ENCODE assay signal across 31 cellular contexts in the genomic region with DNA sequence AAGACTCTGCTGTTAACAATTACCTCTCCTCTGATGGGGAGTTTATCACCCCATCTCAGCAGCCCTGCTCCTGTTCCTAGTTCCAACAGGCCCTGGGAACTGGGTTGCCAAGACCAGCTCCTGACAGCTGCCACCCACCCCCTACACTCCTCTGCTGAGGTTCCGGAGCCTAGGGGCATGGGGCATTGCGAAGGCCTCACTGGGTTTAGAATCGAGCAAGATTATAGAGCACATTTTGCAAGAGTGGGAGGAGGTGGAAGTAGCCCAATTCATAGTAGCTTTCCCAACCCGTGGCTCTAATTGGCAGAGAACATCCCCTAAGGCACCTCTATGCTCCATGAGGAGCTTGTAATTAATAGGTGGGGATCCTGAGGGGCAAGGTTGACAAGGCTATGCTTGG. TPM values are rescaled to one million over a fixed set of nuclear protein-coding genes. Genes with fewer than 3 reads are reported as not detected.
DNase-seq lines count a peak whose midpoint lies in the region; ATAC-seq, FAIRE-seq and TF ChIP-seq lines count a peak whose summit lies in the region.
"Had no signal": no experiment of that assay in that cellular context is flagged by ENCODE, and none has a peak within 500 bp of the region (broad histone marks: within the 10 kb centered on the region; RNA-seq: fewer than 3 reads in every experiment).

No MANE protein-coding gene starts in this region.

- H2AFZ ChIP-seq in IMR-90 (replicated peaks; ENCODE audit: low read length, poor library complexity): no peak overlapping the region
- H2AFZ ChIP-seq in astrocyte (ENCODE audit: low read depth, low read length): no peak overlapping the region

- H2BK20ac ChIP-seq in IMR-90 (ENCODE audit: low read depth, low read length): peak overlapping the region; percentile 92; the same call in 1 of the 2 replicates

- peaks cover 37% of the 10 kb centered on the region for H3K9me1 ChIP-seq in IMR-90 (ENCODE audit: insufficient read depth, low read length)

- H3K36me3 Mint-ChIP-seq in activated T-cell treated with anti-CD3 and anti-CD28 coated beads, Interleukin-2, amount 50 U/mL, for 24 hours (ENCODE audit: low read depth): no peaks in the 10 kb centered on the region
- no peaks in the 10 kb centered on the region for H3K36me3 Mint-ChIP-seq in astrocyte (ENCODE audit: low read depth, unreplicated experiment)
- H3K36me3 Mint-ChIP-seq: WTC11 had no signal

- peak overlapping the region; percentile 55 for H4K91ac ChIP-seq in IMR-90 (ENCODE audit: insufficient read depth, low read depth, low read length)

- no peak for ATAC-seq in IMR-90 (ENCODE audit: low read depth)
- no peak for ATAC-seq in GM18907 (IDR thresholded peaks at IDR 0.05; ENCODE audit: unreplicated experiment)
- ATAC-seq: body of pancreas; left lung; Right ventricle myocardium inferior; stimulated activated naive CD8-positive, alpha-beta T cell treated with anti-CD3 and anti-CD28 coated beads, Interleukin-15, amount 100 ng/mL, for 72 hours; WTC11 had no signal

- H2AK9ac ChIP-seq in IMR-90 (replicated peaks; ENCODE audit: low read depth, low read length, poor library complexity): peak overlapping the region; percentile 6

- H3K9me3 ChIP-seq in IMR-90 (ENCODE audit: control insufficient read depth, insufficient read depth, low read length) (no peaks in the 10 kb centered on the region), astrocyte (ENCODE audit: insufficient read depth, low read depth, low read length) (no peaks in the 10 kb centered on the region), sigmoid colon (no peaks in the 10 kb centered on the region), tibial nerve (peaks cover 0 to 19% (median 0%) of the 10 kb centered on the region in 4 donors)
- H3K9me3 ChIP-seq: body of pancreas, Caco-2, neutrophil, tibial artery had no signal

- no peak overlapping the region for H3K27ac Mint-ChIP-seq in activated T-cell treated with anti-CD3 and anti-CD28 coated beads, Interleukin-2, amount 50 U/mL, for 24 hours
- H3K27ac Mint-ChIP-seq in astrocyte (ENCODE audit: unreplicated experiment): no peak overlapping the region
- H3K27ac Mint-ChIP-seq: stimulated activated naive CD8-positive, alpha-beta T cell treated with anti-CD3 and anti-CD28 coated beads, Interleukin-15, amount 100 ng/mL, for 72 hours; WTC11 had no signal

- DNase-seq in activated T-cell treated with anti-CD3 and anti-CD28 coated beads, Interleukin-2, amount 50 U/mL, for 24 hours: peak; percentile 26
- DNase-seq in activated T-cell treated with anti-CD3 and anti-CD28 coated beads, Interleukin-2, amount 50 U/mL, for 48 hours: no peak
- DNase-seq in IMR-90 (no peak), astrocyte (ENCODE audit: low read depth) (no peak), sigmoid colon (peak; percentile 25), NCI-H1694 (lab: John Stamatoyannopoulos, UW) (no peak), tibial nerve (ENCODE audit: low spot score in 2 of 2) (no peak)
- DNase-seq: ACHN; body of pancreas; DMS79; GDM1; H7; KG1; left lung; MM.1S; NCI-H1417 treated with DMSO at 0.1 percent for 48 hours; NCI-H2107; NCI-H446; NCI-H82; stimulated activated naive CD8-positive, alpha-beta T cell treated with anti-CD3 and anti-CD28 coated beads, Interleukin-15, amount 100 ng/mL, for 72 hours; T1000 had no signal

- no peak for FAIRE-seq in astrocyte (lab: Jason Lieb, UNC)

- H3K4me1 Mint-ChIP-seq in activated T-cell treated with anti-CD3 and anti-CD28 coated beads, Interleukin-2, amount 50 U/mL, for 24 hours (ENCODE audit: low read depth): peaks cover 24% of the 10 kb centered on the region
- peaks cover 4% of the 10 kb centered on the region for H3K4me1 Mint-ChIP-seq in astrocyte (ENCODE audit: low read depth, unreplicated experiment)
- H3K4me1 Mint-ChIP-seq: WTC11 had no signal

- no peak overlapping the region for H3K4me3 Mint-ChIP-seq in activated T-cell treated with anti-CD3 and anti-CD28 coated beads, Interleukin-2, amount 50 U/mL, for 24 hours
- H3K4me3 Mint-ChIP-seq in astrocyte (ENCODE audit: unreplicated experiment): no peak overlapping the region
- H3K4me3 Mint-ChIP-seq: activated T-helper 17 cell treated with anti-CD3 and anti-CD28 coated beads, Interleukin-2, amount 50 U/mL, for 72 hours; stimulated activated naive CD8-positive, alpha-beta T cell treated with anti-CD3 and anti-CD28 coated beads, Interleukin-15, amount 100 ng/mL, for 72 hours; WTC11 had no signal

- no peak for TF ChIP-seq CTCF in IMR-90 (conservative IDR thresholded peaks at IDR 0.05; ENCODE audit: low read depth, low read length)
- no peak for TF ChIP-seq CTCF in astrocyte (IDR thresholded peaks at IDR 0.05; ENCODE audit: insufficient read depth, low read depth, low read length)
- no peak for TF ChIP-seq CTCF in sigmoid colon (IDR thresholded peaks at IDR 0.05)
- TF ChIP-seq CTCF in tibial nerve (IDR thresholded peaks at IDR 0.05): no peak

- CTCF ChIA-PET in IMR-90 (lab: Yijun Ruan, JAX): no interaction called here

- no peak overlapping the region for H3K9ac ChIP-seq in IMR-90 (ENCODE audit: low read depth, low read length)
- H3K9ac ChIP-seq in astrocyte (ENCODE audit: low read length): peak overlapping the region; percentile 56
- H3K9ac ChIP-seq: BLaER1 had no signal

- H2AK5ac ChIP-seq in IMR-90 (ENCODE audit: low read depth, low read length): peak overlapping the region; percentile 94

- peak overlapping the region in 1 of 2 experiments; percentile 81; a peak in 1 of 4 replicates for H4K8ac ChIP-seq in IMR-90 (ENCODE audit: low read depth in 2 of 2, low read length in 2 of 2)

- no CpG with 5 or more reads among the region's 4 CpGs for WGBS in IMR-90 (ENCODE audit: extremely low coverage in 2 of 2, insufficient read length in 1 of 2), 2 experiments
- WGBS in sigmoid colon, 2 donors: 88 to 90% methylated on average over 4 of the region's 4 CpGs
- 82 to 94% methylated on average over 3 to 4 of the region's 4 CpGs for WGBS in tibial nerve, 2 donors

- H3K4me2 ChIP-seq in IMR-90 (ENCODE audit: low read depth, low read length): no peak overlapping the region
- peak overlapping the region; percentile 60 for H3K4me2 ChIP-seq in astrocyte (ENCODE audit: low read length)
- H3K4me2 ChIP-seq: BLaER1 had no signal

- peak overlapping the region; percentile 87 for H3K23ac ChIP-seq in IMR-90 (ENCODE audit: low read depth, low read length)

- H3K4me3 ChIP-seq in IMR-90 (ENCODE audit: insufficient read depth, low read depth, low read length) (no peak overlapping the region), astrocyte (ENCODE audit: insufficient read depth, low read depth, low read length) (no peak overlapping the region), sigmoid colon (no peak overlapping the region), tibial nerve (no peak overlapping the region)
- H3K4me3 ChIP-seq: BLaER1, body of pancreas, left lung, tibial artery had no signal

- dilution Hi-C loops in IMR-90 (cut with HindIII; ENCODE audit: low sequenced_read_pairs, unreplicated experiment): no loop called here

- in situ Hi-C loops in IMR-90 (cut with MboI; ENCODE audit: low sequenced_read_pairs): no loop called here

- H4K20me1 ChIP-seq in IMR-90 (ENCODE audit: insufficient read depth, low read length): no peaks in the 10 kb centered on the region
- no peaks in the 10 kb centered on the region for H4K20me1 ChIP-seq in astrocyte (ENCODE audit: insufficient read depth, low read length)
- H4K20me1 ChIP-seq: BLaER1 had no signal

- POLR2A ChIA-PET in IMR-90 (lab: Charles Lee; ENCODE audit: unreplicated experiment): no interaction called here

- TF ChIP-seq RAD21 in IMR-90 (IDR thresholded peaks at IDR 0.05; ENCODE audit: low read length): no peak

- peak overlapping the region; percentile 75; the same call in 1 of the 2 replicates for H4K5ac ChIP-seq in IMR-90 (ENCODE audit: low read depth, low read length)

- H3K4ac ChIP-seq in IMR-90 (ENCODE audit: low read depth, low read length): peak overlapping the region; percentile 91

- peaks cover 16 to 69% of the 10 kb centered on the region in 2 experiments; a peak in 3 of 4 replicates for H3K79me1 ChIP-seq in IMR-90 (ENCODE audit: low read depth in 1 of 2, low read length in 2 of 2)

- peak overlapping the region; percentile 74; the same call in 1 of the 2 replicates for H3K18ac ChIP-seq in IMR-90 (ENCODE audit: low read depth, low read length)

- TF ChIP-seq POLR2A in IMR-90 (IDR thresholded peaks at IDR 0.05; ENCODE audit: low read depth, low read length) (no peak), sigmoid colon (IDR thresholded peaks at IDR 0.05) (no peak), tibial nerve (IDR thresholded peaks at IDR 0.05) (no peak)

- H3K27me3 Mint-ChIP-seq in activated T-cell treated with anti-CD3 and anti-CD28 coated beads, Interleukin-2, amount 50 U/mL, for 24 hours: no peaks in the 10 kb centered on the region
- H3K27me3 Mint-ChIP-seq in astrocyte (ENCODE audit: low read depth, unreplicated experiment): peaks cover 10% of the 10 kb centered on the region
- H3K27me3 Mint-ChIP-seq: activated T-helper 17 cell treated with anti-CD3 and anti-CD28 coated beads, Interleukin-2, amount 50 U/mL, for 72 hours; stimulated activated naive CD8-positive, alpha-beta T cell treated with anti-CD3 and anti-CD28 coated beads, Interleukin-15, amount 100 ng/mL, for 72 hours had no signal

- H2BK5ac ChIP-seq in IMR-90 (ENCODE audit: low read depth, low read length, poor library complexity, severe bottlenecking): peak overlapping the region; percentile 64

- H3K27me3 ChIP-seq in IMR-90 (ENCODE audit: control insufficient read depth, insufficient read depth, low read length) (no peaks in the 10 kb centered on the region), astrocyte (ENCODE audit: insufficient read depth, low read length) (no peaks in the 10 kb centered on the region), sigmoid colon (no peaks in the 10 kb centered on the region), tibial nerve (no peaks in the 10 kb centered on the region)
- H3K27me3 ChIP-seq: BLaER1, body of pancreas, left lung, neutrophil, tibial artery had no signal

- no TSS peak for BruUV-seq in IMR-90 (replicated peaks; lab: Mats Ljungman, UMichigan)

- H3K27ac ChIP-seq in IMR-90 (ENCODE audit: insufficient read depth, low read length) (no peak overlapping the region), astrocyte (ENCODE audit: low read depth, low read length) (peak overlapping the region; percentile 73), sigmoid colon (no peak overlapping the region), tibial nerve (no peak overlapping the region)
- H3K27ac ChIP-seq: BLaER1, body of pancreas, left lung, neutrophil, tibial artery had no signal

- peak overlapping the region; percentile 72 for H2BK15ac ChIP-seq in IMR-90 (ENCODE audit: low read depth, low read length)

- no peaks in the 10 kb centered on the region for H3K36me3 ChIP-seq in IMR-90 (ENCODE audit: control insufficient read depth, insufficient read depth, low read length)
- H3K36me3 ChIP-seq in astrocyte (ENCODE audit: insufficient read depth, low read length): no peaks in the 10 kb centered on the region
- no peaks in the 10 kb centered on the region for H3K36me3 ChIP-seq in sigmoid colon
- no peaks in the 10 kb centered on the region for H3K36me3 ChIP-seq in tibial nerve
- H3K36me3 ChIP-seq: BLaER1, left lung, neutrophil, tibial artery had no signal

- H3K14ac ChIP-seq in IMR-90 (replicated peaks; ENCODE audit: low read depth, low read length): peak overlapping the region; percentile 80

- no peaks in the 10 kb centered on the region for H3K9me3 Mint-ChIP-seq in activated T-cell treated with anti-CD3 and anti-CD28 coated beads, Interleukin-2, amount 50 U/mL, for 24 hours
- H3K9me3 Mint-ChIP-seq in astrocyte (ENCODE audit: unreplicated experiment): peaks cover 6% of the 10 kb centered on the region
- H3K9me3 Mint-ChIP-seq: WTC11 had no signal

- peak overlapping the region; percentile 100 for H2BK120ac ChIP-seq in IMR-90 (ENCODE audit: low read depth, low read length)

- no peak overlapping the region for H3K56ac ChIP-seq in IMR-90 (ENCODE audit: extremely low read depth, insufficient read depth, low read length)

- TF ChIP-seq EP300 in sigmoid colon (IDR thresholded peaks at IDR 0.05) (no peak), tibial nerve (IDR thresholded peaks at IDR 0.05) (no peak)

- H3K4me1 ChIP-seq in IMR-90 (ENCODE audit: control insufficient read depth, insufficient read depth, low read length) (peaks cover 20% of the 10 kb centered on the region), astrocyte (ENCODE audit: insufficient read depth, low read length) (peaks cover 35% of the 10 kb centered on the region), sigmoid colon (peaks cover 0 to 8% (median 0%) of the 10 kb centered on the region in 4 donors), tibial nerve (peaks cover 0 to 13% (median 6%) of the 10 kb centered on the region in 4 donors)
- H3K4me1 ChIP-seq: Caco-2 had no signal

- intact Hi-C loops in IMR-90 (cut with micrococcal nuclease) (no loop called here), sigmoid colon (cut with DNase I) (no loop called here)

- H3K79me2 ChIP-seq in astrocyte (ENCODE audit: insufficient read depth, low read length): no peaks in the 10 kb centered on the region

RNA-seq across cellular contexts. Expression of gene MYEOV, which starts 23.0 kb away (rescaled TPM):
- total RNA-seq in IMR-90 (2012; rRNA removed): 6.1 and 6.8 TPM in 2 replicates
- 5.8 and 12.5 TPM in 2 replicates for polyA plus RNA-seq in IMR-90 (2012; rRNA removed)
- polyA plus RNA-seq in IMR-90 (2012; cell fraction: cytosol; rRNA removed): 3.3 and 5.6 TPM in 2 replicates
- 7.1 and 13.0 TPM in 2 replicates for polyA plus RNA-seq in IMR-90 (2012; cell fraction: nucleus; rRNA removed; ENCODE audit: low replicate concordance)
- not detected in 2 replicates for total RNA-seq in astrocyte
- not detected for total RNA-seq in sigmoid colon
- polyA plus RNA-seq in sigmoid colon: 10 to 100 TPM in 2 of 3 donors, 1 to 10 TPM in 1; 1.2 to 11.1 (median 10.1) TPM
- 10 to 100 TPM in 2 of 4 donors, 1 to 10 TPM in 2; 4.8 to 26.7 (median 9.4) TPM for total RNA-seq in tibial nerve
- total RNA-seq: cerebellum, Right ventricle myocardium inferior, skeletal muscle tissue had no signal

Comparison
In these comparisons a context has a peak if more than half of its experiments do, and no peak if none do; other contexts are left out.
1. DNase-seq: peak in activated T-cell treated with anti-CD3 and anti-CD28 coated beads, Interleukin-2, amount 50 U/mL, for 24 hours (single experiment) and sigmoid colon (single experiment); none in activated T-cell treated with anti-CD3 and anti-CD28 coated beads, Interleukin-2, amount 50 U/mL, for 48 hours (0 of 2), IMR-90 (single experiment), astrocyte (single experiment), NCI-H1694 (single experiment) and tibial nerve (0 of 2).